ENCODE assay signal across 21 cellular contexts in genomic region chr4:83606898-83607297, GRCh38.
DNase-seq lines count a peak whose midpoint lies in the region; ATAC-seq and TF ChIP-seq lines count a peak whose summit lies in the region.
"Had no signal": no experiment of that assay in that cellular context is flagged by ENCODE, and none has a peak within 500 bp of the region (broad histone marks: within the 10 kb centered on the region; RNA-seq: fewer than 3 reads in every experiment).

No MANE protein-coding gene starts in this region.

- no peak overlapping the region for H3K27ac Mint-ChIP-seq in T-cell
- H3K27ac Mint-ChIP-seq: activated CD4-positive, alpha-beta T cell treated with anti-CD3 and anti-CD28 coated beads for 36 hours; activated naive CD8-positive, alpha-beta T cell treated with anti-CD3 and anti-CD28 coated beads, Interleukin-2, amount 50 U/mL, for 24 hours; CD4-positive, CD25-positive, alpha-beta regulatory T cell had no signal

- no peaks in the 10 kb centered on the region for H4K20me1 ChIP-seq in OCI-LY3 (ENCODE audit: insufficient read depth, low read length)

- H3K4me2 ChIP-seq in OCI-LY3 (ENCODE audit: low read length), result peak overlapping the region; percentile 19; the same call in 1 of the 2 replicates

- ATAC-seq in GM21360 (IDR thresholded peaks at IDR 0.05; ENCODE audit: unreplicated experiment) (peak; percentile 53), mucosa of descending colon (peak; percentile 35), T-cell (replicated peaks in 1 of 4) (no peak)
- ATAC-seq: activated CD4-positive, alpha-beta T cell treated with anti-CD3 and anti-CD28 coated beads for 36 hours; activated naive CD8-positive, alpha-beta T cell treated with anti-CD3 and anti-CD28 coated beads, Interleukin-2, amount 50 U/mL, for 24 hours had no signal

- no peak overlapping the region for H3K9ac ChIP-seq in OCI-LY3 (ENCODE audit: low read length)

- no peak overlapping the region for H2AFZ ChIP-seq in OCI-LY3 (ENCODE audit: low read depth, low read length)

- peaks cover 0 to 11% (median 4%) of the 10 kb centered on the region in 3 donors for H3K9me3 Mint-ChIP-seq in T-cell

- H3K4me1 ChIP-seq in OCI-LY3 (ENCODE audit: low read length) (peaks cover 34% of the 10 kb centered on the region), mucosa of descending colon (ENCODE audit: low read depth) (peaks cover 29% of the 10 kb centered on the region)
- H3K4me1 ChIP-seq: prostate gland had no signal

- H3K4me3 Mint-ChIP-seq in T-cell, result no peak overlapping the region
- H3K4me3 Mint-ChIP-seq: activated CD4-positive, alpha-beta T cell treated with anti-CD3 and anti-CD28 coated beads for 36 hours; activated naive CD8-positive, alpha-beta T cell treated with anti-CD3 and anti-CD28 coated beads, Interleukin-2, amount 50 U/mL, for 24 hours; CD4-positive, CD25-positive, alpha-beta regulatory T cell had no signal

- DNase-seq in Caki2 (ENCODE audit: low read depth) (peak; percentile 87), mucosa of descending colon (no peak), NCI-H82 treated with DMSO at 0.1 percent for 48 hours (lab: John Stamatoyannopoulos, UW; ENCODE audit: unreplicated experiment) (no peak), T-cell (no peak), DMS53 treated with DMSO at 0.1 percent for 48 hours (lab: John Stamatoyannopoulos, UW; ENCODE audit: unreplicated experiment) (no peak)
- no peak for DNase-seq in stimulated activated CD4-positive, alpha-beta T cell treated with anti-CD3 and anti-CD28 coated beads, Interleukin-2, amount 100 ng/mL, for 48 hours
- DNase-seq: activated CD4-positive, alpha-beta T cell treated with anti-CD3 and anti-CD28 coated beads for 36 hours; activated naive CD8-positive, alpha-beta T cell treated with anti-CD3 and anti-CD28 coated beads, Interleukin-2, amount 50 U/mL, for 24 hours; brain microvascular endothelial cell; CD4-positive, CD25-positive, alpha-beta regulatory T cell; hypothalamus; Kasumi-1; NCI-H1092 treated with DMSO at 0.1 percent for 48 hours; NCI-H2029 treated with DMSO at 0.1 percent for 48 hours; NCI-H510A treated with DMSO at 0.1 percent for 48 hours; stimulated activated CD8-positive, alpha-beta memory T cell treated with anti-CD3 and anti-CD28 coated beads, Interleukin-4, amount 100 ng/mL, for 48 hours had no signal

- no peaks in the 10 kb centered on the region for H3K79me2 ChIP-seq in OCI-LY3 (ENCODE audit: low read length)

- CTCF ChIA-PET in T-cell (lab: Charles Lee), result interaction anchor here in 1 of 2 donors (0.6 kb wide), 1 partner anchor 146 kb away, joined by 3 read pairs; no protein-coding TSS in a partner anchor

- H3K4me3 ChIP-seq in OCI-LY3 (ENCODE audit: low read length), result no peak overlapping the region
- H3K4me3 ChIP-seq in mucosa of descending colon, result no peak overlapping the region
- H3K4me3 ChIP-seq: coronary artery, HAP-1, prostate gland had no signal

- H3K36me3 ChIP-seq in OCI-LY3 (replicated peaks; ENCODE audit: low read depth, low read length) (no peaks in the 10 kb centered on the region), mucosa of descending colon (ENCODE audit: low read depth) (no peaks in the 10 kb centered on the region)
- H3K36me3 ChIP-seq: brain microvascular endothelial cell, prostate gland had no signal

- intact Hi-C loops in mucosa of descending colon (cut with DNase I, micrococcal nuclease), result no loop called here

- no peaks in the 10 kb centered on the region for H3K4me1 Mint-ChIP-seq in T-cell
- H3K4me1 Mint-ChIP-seq: activated CD4-positive, alpha-beta T cell treated with anti-CD3 and anti-CD28 coated beads for 36 hours; activated naive CD8-positive, alpha-beta T cell treated with anti-CD3 and anti-CD28 coated beads, Interleukin-2, amount 50 U/mL, for 24 hours; CD4-positive, CD25-positive, alpha-beta regulatory T cell had no signal

- H3K9me3 ChIP-seq in OCI-LY3 (ENCODE audit: insufficient read depth, low read length) (no peaks in the 10 kb centered on the region), mucosa of descending colon (no peaks in the 10 kb centered on the region)
- H3K9me3 ChIP-seq: prostate gland had no signal

- peak overlapping the region; percentile 24; the same call in 1 of the 2 replicates for H3K27ac ChIP-seq in OCI-LY3 (ENCODE audit: low read length)
- H3K27ac ChIP-seq: brain microvascular endothelial cell, coronary artery, prostate gland had no signal

- in situ Hi-C loops in Caki2 (cut with HindIII; ENCODE audit: low pct_unique_long_range_greater_than_20kb, low sequenced_read_pairs), result no loop called here

- H3K27me3 ChIP-seq in OCI-LY3 (ENCODE audit: low read depth, low read length), result no peaks in the 10 kb centered on the region
- H3K27me3 ChIP-seq: brain microvascular endothelial cell had no signal

- TF ChIP-seq CTCF in OCI-LY3 (IDR thresholded peaks at IDR 0.05; ENCODE audit: low read depth, low read length), result no peak
- no peak for TF ChIP-seq CTCF in mucosa of descending colon (IDR thresholded peaks at IDR 0.05)

- H3K36me3 Mint-ChIP-seq in T-cell, result peaks cover 4% of the 10 kb centered on the region

- POLR2A ChIA-PET in T-cell (lab: Charles Lee), result no interaction called here

- H3K27me3 Mint-ChIP-seq in T-cell, result peaks cover 3 to 7% of the 10 kb centered on the region in 2 donors

Comparison
In these comparisons a context has a peak if more than half of its experiments do, and no peak if none do; other contexts are left out.
1. ATAC-seq: peak in GM21360 (single experiment) and mucosa of descending colon (single experiment); none in T-cell (0 of 4).